In genomic region chr7:155951554-155952158, GRCh38 we compare ENCODE assay signal across 10 cellular contexts.
A peak's percentile ranks its signal among the peaks of the same experiment; 100 is the strongest.
DNase-seq lines count a peak whose midpoint lies in the region; ATAC-seq and TF ChIP-seq lines count a peak whose summit lies in the region.
"Had no signal": no experiment of that assay in that cellular context is flagged by ENCODE, and none has a peak within 500 bp of the region (broad histone marks: within the 10 kb centered on the region; RNA-seq: fewer than 3 reads in every experiment).

No MANE protein-coding gene starts in this region.

- H3K36me3 Mint-ChIP-seq in activated naive CD8-positive, alpha-beta T cell treated with anti-CD3 and anti-CD28 coated beads, Interleukin-2, amount 50 U/mL, for 24 hours (ENCODE audit: low read depth): no peaks in the 10 kb centered on the region
- H3K36me3 Mint-ChIP-seq in activated naive CD8-positive, alpha-beta T cell treated with anti-CD3 and anti-CD28 coated beads for 36 hours: no peaks in the 10 kb centered on the region
- peaks cover 4% of the 10 kb centered on the region for H3K36me3 Mint-ChIP-seq in glutamatergic neuron (ENCODE audit: unreplicated experiment)

- ATAC-seq in activated naive CD8-positive, alpha-beta T cell treated with anti-CD3 and anti-CD28 coated beads, Interleukin-2, amount 50 U/mL, for 24 hours: peak; percentile 25
- ATAC-seq in HG03521 (IDR thresholded peaks at IDR 0.05; ENCODE audit: unreplicated experiment): no peak
- ATAC-seq in left cardiac atrium: no peak
- no peak for ATAC-seq in GM18498 (IDR thresholded peaks at IDR 0.05; ENCODE audit: unreplicated experiment)

- H3K4me1 Mint-ChIP-seq in activated naive CD8-positive, alpha-beta T cell treated with anti-CD3 and anti-CD28 coated beads, Interleukin-2, amount 50 U/mL, for 24 hours: peaks cover 2% of the 10 kb centered on the region
- H3K4me1 Mint-ChIP-seq in activated naive CD8-positive, alpha-beta T cell treated with anti-CD3 and anti-CD28 coated beads for 36 hours: no peaks in the 10 kb centered on the region
- H3K4me1 Mint-ChIP-seq in glutamatergic neuron (ENCODE audit: low read depth, unreplicated experiment): no peaks in the 10 kb centered on the region

- intact Hi-C loops in left cardiac atrium (cut with DNase I): no loop called here

- DNase-seq in activated naive CD8-positive, alpha-beta T cell treated with anti-CD3 and anti-CD28 coated beads, Interleukin-2, amount 50 U/mL, for 24 hours: no peak
- DNase-seq in activated naive CD8-positive, alpha-beta T cell treated with anti-CD3 and anti-CD28 coated beads for 36 hours: no peak
- DNase-seq in astrocyte of the cerebellum (ENCODE audit: low read depth) (peak; percentile 70), kidney tubule cell (ENCODE audit: low spot score) (peak; percentile 98), glutamatergic neuron (no peak), left cardiac atrium (no peak)
- DNase-seq: activated CD4-positive, alpha-beta T cell treated with anti-CD3 and anti-CD28 coated beads, Interleukin-2, amount 50 U/mL, for 1 hour; NCI-H748 treated with DMSO at 0.1 percent for 48 hours had no signal

- in situ Hi-C loops in astrocyte of the cerebellum (cut with HindIII; ENCODE audit: low sequenced_read_pairs): no loop called here

- no peak overlapping the region for H3K4me3 Mint-ChIP-seq in activated naive CD8-positive, alpha-beta T cell treated with anti-CD3 and anti-CD28 coated beads, Interleukin-2, amount 50 U/mL, for 24 hours
- no peak overlapping the region for H3K4me3 Mint-ChIP-seq in activated naive CD8-positive, alpha-beta T cell treated with anti-CD3 and anti-CD28 coated beads for 36 hours
- H3K4me3 Mint-ChIP-seq in glutamatergic neuron (ENCODE audit: unreplicated experiment): no peak overlapping the region

- H3K27me3 Mint-ChIP-seq in activated naive CD8-positive, alpha-beta T cell treated with anti-CD3 and anti-CD28 coated beads, Interleukin-2, amount 50 U/mL, for 24 hours: peaks cover 4% of the 10 kb centered on the region
- H3K27me3 Mint-ChIP-seq in activated naive CD8-positive, alpha-beta T cell treated with anti-CD3 and anti-CD28 coated beads for 36 hours: peaks cover 16% of the 10 kb centered on the region
- H3K27me3 Mint-ChIP-seq in glutamatergic neuron (ENCODE audit: unreplicated experiment): peaks cover 5% of the 10 kb centered on the region

- no peak for TF ChIP-seq CTCF in astrocyte of the cerebellum (IDR thresholded peaks at IDR 0.05; ENCODE audit: low read depth, low read length, missing control alignments)
- no peak for TF ChIP-seq CTCF in glutamatergic neuron (IDR thresholded peaks at IDR 0.05; ENCODE audit: partially characterized antibody, unreplicated experiment)

- H3K27ac Mint-ChIP-seq in activated naive CD8-positive, alpha-beta T cell treated with anti-CD3 and anti-CD28 coated beads, Interleukin-2, amount 50 U/mL, for 24 hours: no peak overlapping the region
- no peak overlapping the region for H3K27ac Mint-ChIP-seq in activated naive CD8-positive, alpha-beta T cell treated with anti-CD3 and anti-CD28 coated beads for 36 hours
- H3K27ac Mint-ChIP-seq in glutamatergic neuron (ENCODE audit: unreplicated experiment): no peak overlapping the region

- H3K4me3 ChIP-seq in astrocyte of the cerebellum (ENCODE audit: low read depth, low read length): no peak overlapping the region

- H3K9me3 Mint-ChIP-seq in activated naive CD8-positive, alpha-beta T cell treated with anti-CD3 and anti-CD28 coated beads, Interleukin-2, amount 50 U/mL, for 24 hours: no peaks in the 10 kb centered on the region
- no peaks in the 10 kb centered on the region for H3K9me3 Mint-ChIP-seq in activated naive CD8-positive, alpha-beta T cell treated with anti-CD3 and anti-CD28 coated beads for 36 hours
- H3K9me3 Mint-ChIP-seq in glutamatergic neuron (ENCODE audit: unreplicated experiment): peaks cover 4% of the 10 kb centered on the region

Comparison
In these comparisons a context has a peak if more than half of its experiments do, and no peak if none do; other contexts are left out.
1. DNase-seq: peak in astrocyte of the cerebellum (single experiment) and kidney tubule cell (single experiment); none in activated naive CD8-positive, alpha-beta T cell treated with anti-CD3 and anti-CD28 coated beads, Interleukin-2, amount 50 U/mL, for 24 hours (single experiment), activated naive CD8-positive, alpha-beta T cell treated with anti-CD3 and anti-CD28 coated beads for 36 hours (single experiment), glutamatergic neuron (single experiment) and left cardiac atrium (single experiment).